Comparison of ENCODE assay signal across 8 cellular contexts in genomic region chr2:71131387-71132166, GRCh38. TPM values are rescaled to one million over a fixed set of nuclear protein-coding genes. Genes with fewer than 3 reads are reported as not detected.
DNase-seq lines count a peak whose midpoint lies in the region; ATAC-seq, FAIRE-seq and TF ChIP-seq lines count a peak whose summit lies in the region.
"Not testable (repeated sequence)": the region's sequence is repeated elsewhere in the genome, so short reads cannot be mapped to it uniquely, and the experiment has no call there.

No MANE protein-coding gene starts in this region.

- H3K9ac ChIP-seq in BLaER1 (peak overlapping the region; percentile 90), mammary epithelial cell (ENCODE audit: insufficient read depth, low read length) (peak overlapping the region; percentile 80), HepG2 (ENCODE audit: insufficient read depth, low read depth, low read length) (peak overlapping the region; percentile 99)

- DNase-seq in PC-9; mammary epithelial cell; fibroblast of the aortic adventitia (ENCODE audit: low read depth); pancreas: not testable (repeated sequence)
- peak; percentile 80 for DNase-seq in HepG2 (ENCODE audit: low spot score)

- intact Hi-C loops in PC-9 (cut with micrococcal nuclease; ENCODE audit: unreplicated experiment) (loop anchor here (2.0 kb wide), 1 partner anchor 109 kb away; no protein-coding TSS in a partner anchor), mammary epithelial cell (cut with micrococcal nuclease) (loop anchor here (2.0 to 10.0 kb wide), 2 partner anchors 199 to 837 kb away; partner anchors contain the start of genes SNRPG and ZNF638)
- intact Hi-C loops in HepG2 (cut with micrococcal nuclease; ENCODE audit: unreplicated experiment); pancreas (cut with DNase I): not testable (repeated sequence)

- FAIRE-seq in HepG2 (lab: Jason Lieb, UNC) = peak; percentile 60
- FAIRE-seq in pancreas (lab: Jason Lieb, UNC) = not testable (repeated sequence)

- H3K36me3 ChIP-seq in BLaER1 = peaks cover 40% of the 10 kb centered on the region
- peaks cover 31 to 33% of the 10 kb centered on the region in 2 experiments for H3K36me3 ChIP-seq in HEK293 (ENCODE audit: control insufficient read depth in 2 of 2, insufficient read depth in 1 of 2, low read length in 2 of 2)
- H3K36me3 ChIP-seq in PC-9 (ENCODE audit: low read depth) = peaks cover 13% of the 10 kb centered on the region
- peaks cover 11% of the 10 kb centered on the region for H3K36me3 ChIP-seq in mammary epithelial cell (ENCODE audit: insufficient read depth, low read length)
- H3K36me3 ChIP-seq in HepG2 (replicated peaks in 1 of 2; ENCODE audit: control insufficient read depth in 1 of 2, insufficient read depth in 2 of 2, low read length in 2 of 2) = peaks cover 11 to 32% of the 10 kb centered on the region in 2 experiments
- H3K36me3 ChIP-seq in pancreas = peaks cover 0 to 16% (median 8%) of the 10 kb centered on the region in 3 donors
- H3K36me3 ChIP-seq in thymus (ENCODE audit: control insufficient read depth, insufficient read depth) = peaks cover 18% of the 10 kb centered on the region

- not testable (repeated sequence) for H3K9me2 ChIP-seq in PC-9 (ENCODE audit: insufficient read depth)

- not testable (repeated sequence) for H3K27me3 ChIP-seq in BLaER1; PC-9 (ENCODE audit: insufficient read depth, low read depth); mammary epithelial cell (ENCODE audit: insufficient read depth, low read length); HepG2 (ENCODE audit: control insufficient read depth in 1 of 2, insufficient read depth in 2 of 2, low read length in 2 of 2); pancreas; thymus (ENCODE audit: control insufficient read depth, insufficient read depth)

- H3K4me2 ChIP-seq in BLaER1 = peak overlapping the region; percentile 94
- H3K4me2 ChIP-seq in PC-9 = peak overlapping the region; percentile 99
- peak overlapping the region; percentile 87 for H3K4me2 ChIP-seq in mammary epithelial cell (ENCODE audit: insufficient read depth, low read depth, low read length)
- H3K4me2 ChIP-seq in HepG2 (ENCODE audit: low read depth, low read length) = peak overlapping the region; percentile 96

- WGBS in mammary epithelial cell (ENCODE audit: low coverage, missing lambda C conversion rate) = 23% methylated on average over 7 of the region's 7 CpGs
- WGBS in HepG2 (ENCODE audit: low lambda C conversion rate) = 1% methylated on average over 7 of the region's 7 CpGs
- 16 to 20% methylated on average over 7 of the region's 7 CpGs for WGBS in pancreas, 2 donors
- 83% methylated on average over 7 of the region's 7 CpGs for WGBS in thymus

- in situ Hi-C loops in mammary epithelial cell (cut with MboI; ENCODE audit: low sequenced_read_pairs in 2 of 2); HepG2 (cut with HindIII; ENCODE audit: extremely low pct_ligation_motif_present, low pct_unique_long_range_greater_than_20kb): not testable (repeated sequence)

- peak overlapping the region; percentile 87; the same call in 1 of the 2 replicates for H2AFZ ChIP-seq in PC-9
- not testable (repeated sequence) for H2AFZ ChIP-seq in mammary epithelial cell (ENCODE audit: low read depth, low read length); HepG2 (ENCODE audit: low read length)

- TF ChIP-seq EP300 in HepG2 (IDR thresholded peaks at IDR 0.05; ENCODE audit: low read depth in 2 of 2, low read length in 2 of 2) (peak in 1 of 2 experiments; percentile 81; a peak in 2 of 4 replicates), HepG2 (CRISPR knock-in tag; IDR thresholded peaks at IDR 0.05; ENCODE audit: borderline replicate concordance) (peak; percentile 38; the same call in 1 of the 2 replicates)

- not testable (repeated sequence) for TF ChIP-seq RAD21 in HepG2 (CRISPR knock-in tag; IDR thresholded peaks at IDR 0.05)

- TF ChIP-seq CTCF in HEK293 (tag by site-specific recombination; IDR thresholded peaks at IDR 0.05); PC-9 (conservative IDR thresholded peaks at IDR 0.05); mammary epithelial cell (conservative IDR thresholded peaks at IDR 0.05 in 1 of 2, IDR thresholded peaks at IDR 0.05 in 1 of 2; ENCODE audit: extremely low read depth in 1 of 2, insufficient read depth in 1 of 2, low read depth in 1 of 2, low read length in 2 of 2); fibroblast of the aortic adventitia (IDR thresholded peaks at IDR 0.05; ENCODE audit: insufficient read depth, low read length); HepG2 (CRISPR knock-in tag; IDR thresholded peaks at IDR 0.05); pancreas (IDR thresholded peaks at IDR 0.05): not testable (repeated sequence)

- H3K4me3 ChIP-seq in BLaER1 (peak overlapping the region; percentile 84), HEK293 (ENCODE audit: low read depth, low read length) (peak overlapping the region; percentile 90), PC-9 (peak overlapping the region; percentile 88), mammary epithelial cell (replicated peaks in 1 of 3; ENCODE audit: insufficient read depth in 1 of 3, low read depth in 2 of 3, low read length in 3 of 3) (peak overlapping the region; percentile 91 to 98 (median 91)), fibroblast of the aortic adventitia (ENCODE audit: low read depth, low read length) (peak overlapping the region; percentile 96), HepG2 (replicated peaks in 1 of 3; ENCODE audit: insufficient read depth in 1 of 3, low read depth in 2 of 3, low read length in 3 of 3) (peak overlapping the region; percentile 82 to 94 (median 86)), pancreas (peak overlapping the region in 3 of 4 donors; percentile 58 to 92 (median 90)), thymus (ENCODE audit: low read length) (peak overlapping the region; percentile 92)

- H3K79me2 ChIP-seq in PC-9 (ENCODE audit: low read depth) (peaks cover 56% of the 10 kb centered on the region), mammary epithelial cell (ENCODE audit: insufficient read depth, low read length) (peaks cover 56% of the 10 kb centered on the region), HepG2 (ENCODE audit: insufficient read depth, low read length) (peaks cover 82% of the 10 kb centered on the region)

- POLR2A ChIA-PET in HEK293 (lab: Yijun Ruan, JAX) = interaction anchor here (1.3 kb wide), 1 partner anchor 63 kb away, joined by 6 read pairs; the partner anchor contains the start of gene NAGK
- POLR2A ChIA-PET in PC-9 (lab: Charles Lee; ENCODE audit: unreplicated experiment) = not testable (repeated sequence)
- POLR2A ChIA-PET in HepG2 (lab: Yijun Ruan, JAX) = interaction anchor here (0.8 to 4.1 kb wide), 11 partner anchors 8 to 200 kb away, joined by 3 to 36 read pairs (median 4); partner anchors contain the start of genes NAGK and ZNF638

- H4K20me1 ChIP-seq in BLaER1 (peaks cover 25% of the 10 kb centered on the region), HepG2 (ENCODE audit: insufficient read depth, low read length) (peaks cover 13% of the 10 kb centered on the region)
- H4K20me1 ChIP-seq in PC-9 (ENCODE audit: insufficient read depth); mammary epithelial cell (ENCODE audit: insufficient read depth, low read length): not testable (repeated sequence)

- dilution Hi-C loops in mammary epithelial cell (cut with HindIII; ENCODE audit: low sequenced_read_pairs) = not testable (repeated sequence)

- TF ChIP-seq POLR2A in HepG2 (IDR thresholded peaks at IDR 0.05; ENCODE audit: insufficient read depth in 1 of 2, low read depth in 2 of 2, low read length in 2 of 2) = peak; percentile 62 to 69

- not testable (repeated sequence) for BruUV-seq in PC-9 (replicated peaks; lab: Mats Ljungman, UMichigan); mammary epithelial cell (replicated peaks; lab: Mats Ljungman, UMichigan); HepG2 (replicated peaks; lab: Mats Ljungman, UMichigan)

- H3K4me1 ChIP-seq in BLaER1 (peaks cover 37% of the 10 kb centered on the region), PC-9 (replicated peaks; ENCODE audit: insufficient read depth) (peaks cover 40% of the 10 kb centered on the region), HepG2 (ENCODE audit: insufficient read depth, low read length) (peaks cover 68% of the 10 kb centered on the region), pancreas (peaks cover 8 to 32% (median 11%) of the 10 kb centered on the region in 3 donors)
- H3K4me1 ChIP-seq in HEK293 (ENCODE audit: control insufficient read depth, insufficient read depth, low read length); mammary epithelial cell (ENCODE audit: insufficient read depth, low read length); thymus (ENCODE audit: control insufficient read depth, insufficient read depth, low read length): not testable (repeated sequence)

- H3K9me3 ChIP-seq in BLaER1; HEK293 (ENCODE audit: control insufficient read depth, insufficient read depth, low read depth, low read length); PC-9 (ENCODE audit: insufficient read depth, low read depth); mammary epithelial cell (replicated peaks; ENCODE audit: insufficient read depth, low read length); HepG2 (ENCODE audit: low read length); pancreas; thymus (ENCODE audit: control insufficient read depth): not testable (repeated sequence)

- peaks cover 19% of the 10 kb centered on the region; the same call in 1 of the 2 replicates for H3F3A ChIP-seq in PC-9 (ENCODE audit: insufficient read depth, low read depth)

- ATAC-seq in HepG2 = peak; percentile 7
- not testable (repeated sequence) for ATAC-seq in pancreas

- CTCF ChIA-PET in HEK293 (lab: Yijun Ruan, JAX) = interaction anchor here (0.6 to 2.8 kb wide), 3 partner anchors 31 to 211 kb away, joined by 3 to 14 read pairs (median 5); no protein-coding TSS in a partner anchor
- CTCF ChIA-PET in PC-9 (lab: Charles Lee) = interaction anchor here (0.9 kb wide), 1 partner anchor 96 kb away, joined by 6 read pairs; the partner anchor contains the start of gene PAIP2B
- CTCF ChIA-PET in mammary epithelial cell (lab: Charles Lee; ENCODE audit: low non-redundant PET) = interaction anchor here (0.7 kb wide), 1 partner anchor 23 kb away, joined by 3 read pairs; no protein-coding TSS in a partner anchor
- CTCF ChIA-PET in HepG2 (lab: Yijun Ruan, JAX; ENCODE audit: low intra/inter-chr PET ratio, low total read pairs) = not testable (repeated sequence)

- H3K27ac ChIP-seq in BLaER1 (peak overlapping the region; percentile 87; the same call in 1 of the 2 replicates), mammary epithelial cell (ENCODE audit: insufficient read depth, low read depth, low read length) (peak overlapping the region; percentile 71), HepG2 (ENCODE audit: extremely low read length, insufficient read depth, low read length) (peak overlapping the region; percentile 96)
- H3K27ac ChIP-seq in HEK293 (ENCODE audit: extremely low read depth, low read depth, low read length); PC-9; pancreas; thymus (ENCODE audit: low read depth): not testable (repeated sequence)

RNA-seq across cellular contexts. Expression of gene MPHOSPH10, which starts 1.1 kb away (rescaled TPM):
- total RNA-seq in PC-9 (2021) (16.0 and 26.9 TPM in 2 replicates), mammary epithelial cell (10 to 100 TPM; 10.5 to 28.1 TPM), fibroblast of the aortic adventitia (ENCODE audit: low replicate concordance) (23.4 and 56.3 TPM in 2 replicates), HepG2 (2016; rRNA removed; fragmentation: Illumina TruSeq; extraction: Trizol) (137 and 201 TPM in 2 replicates), pancreas (10 to 100 TPM; 11.6 to 17.6 (median 14.4) TPM)
- polyA plus RNA-seq in mammary epithelial cell (9.2 TPM), HepG2 (2011; rRNA removed) (21.4 and 37.8 TPM in 2 replicates), pancreas (10 to 100 TPM; 14.5 to 22.5 TPM), thymus (42.2 TPM)
- 30.1 TPM for polyA minus RNA-seq in mammary epithelial cell
- total RNA-seq in HepG2 (2016; cell fraction: cytosol; rRNA removed; fragmentation: Illumina TruSeq; extraction: Trizol; ENCODE audit: low read depth) = 24.8 and 26.8 TPM in 2 replicates
- 141 and 201 TPM in 2 replicates for total RNA-seq in HepG2 (2016; cell fraction: insoluble cytoplasmic fraction; rRNA removed; fragmentation: Illumina TruSeq; extraction: Trizol)
- total RNA-seq in HepG2 (2016; cell fraction: membrane; rRNA removed; fragmentation: Illumina TruSeq; extraction: Trizol) = 59.1 and 67.5 TPM in 2 replicates
- total RNA-seq in HepG2 (2016; cell fraction: nucleus; rRNA removed; fragmentation: Illumina TruSeq; extraction: Trizol) = 97.8 and 104 TPM in 2 replicates
- 12.6 and 13.9 TPM in 2 replicates for polyA plus RNA-seq in HepG2 (2011; cell fraction: cytosol; rRNA removed)
- polyA plus RNA-seq in HepG2 (2011; cell fraction: nucleus; rRNA removed) = 27.5 and 27.6 TPM in 2 replicates
- polyA plus RNA-seq in HepG2 (2012) = 40.5 and 55.7 TPM in 2 replicates
- 11.5 and 12.0 TPM in 2 replicates for polyA plus RNA-seq in HepG2 (2016; cell fraction: cytosol; fragmentation: Illumina TruSeq; extraction: Trizol; ENCODE audit: low read depth)
- polyA plus RNA-seq in HepG2 (2016; cell fraction: insoluble cytoplasmic fraction; fragmentation: Illumina TruSeq; extraction: Trizol; ENCODE audit: low read depth) = 227 and 245 TPM in 2 replicates
- 34.6 and 35.3 TPM in 2 replicates for polyA plus RNA-seq in HepG2 (2016; cell fraction: membrane; fragmentation: Illumina TruSeq; extraction: Trizol; ENCODE audit: low read depth)
- polyA plus RNA-seq in HepG2 (2016; cell fraction: nucleus; fragmentation: Illumina TruSeq; extraction: Trizol; ENCODE audit: insufficient read depth, low read depth) = 171 and 172 TPM in 2 replicates
- 10.5 and 15.8 TPM in 2 replicates for polyA minus RNA-seq in HepG2 (2011; rRNA and poly(A)+ RNA removed; ENCODE audit: low replicate concordance)
- 21.2 and 26.5 TPM in 2 replicates for polyA minus RNA-seq in HepG2 (2011; cell fraction: cytosol; rRNA and poly(A)+ RNA removed)
- polyA minus RNA-seq in HepG2 (2011; cell fraction: nucleus; rRNA and poly(A)+ RNA removed) = 78.7 and 82.7 TPM in 2 replicates

RNA-seq across cellular contexts. Expression of gene MCEE, which starts 1.5 kb away (rescaled TPM):
- total RNA-seq in PC-9 (2021) = 12.5 and 15.8 TPM in 2 replicates
- total RNA-seq in mammary epithelial cell = 1 to 10 TPM; 7.0 to 9.3 TPM
- polyA plus RNA-seq in mammary epithelial cell = 4.6 TPM
- polyA minus RNA-seq in mammary epithelial cell = 28.9 TPM
- total RNA-seq in fibroblast of the aortic adventitia (ENCODE audit: low replicate concordance) = 8.0 and 18.8 TPM in 2 replicates
- total RNA-seq in HepG2 (2016; rRNA removed; fragmentation: Illumina TruSeq; extraction: Trizol) = 56.1 and 66.9 TPM in 2 replicates
- total RNA-seq in HepG2 (2016; cell fraction: cytosol; rRNA removed; fragmentation: Illumina TruSeq; extraction: Trizol; ENCODE audit: low read depth) = 22.7 and 26.1 TPM in 2 replicates
- 61.5 and 66.5 TPM in 2 replicates for total RNA-seq in HepG2 (2016; cell fraction: insoluble cytoplasmic fraction; rRNA removed; fragmentation: Illumina TruSeq; extraction: Trizol)
- 35.2 and 36.9 TPM in 2 replicates for total RNA-seq in HepG2 (2016; cell fraction: membrane; rRNA removed; fragmentation: Illumina TruSeq; extraction: Trizol)
- total RNA-seq in HepG2 (2016; cell fraction: nucleus; rRNA removed; fragmentation: Illumina TruSeq; extraction: Trizol) = 77.4 and 90.5 TPM in 2 replicates
- 23.5 and 32.0 TPM in 2 replicates for polyA plus RNA-seq in HepG2 (2011; rRNA removed)
- polyA plus RNA-seq in HepG2 (2011; cell fraction: cytosol; rRNA removed) = 15.9 and 19.6 TPM in 2 replicates
- 35.0 and 56.3 TPM in 2 replicates for polyA plus RNA-seq in HepG2 (2011; cell fraction: nucleus; rRNA removed)
- polyA plus RNA-seq in HepG2 (2012) = 27.8 and 41.9 TPM in 2 replicates
- polyA plus RNA-seq in HepG2 (2016; cell fraction: cytosol; fragmentation: Illumina TruSeq; extraction: Trizol; ENCODE audit: low read depth) = 23.8 and 24.1 TPM in 2 replicates
- 52.5 and 59.2 TPM in 2 replicates for polyA plus RNA-seq in HepG2 (2016; cell fraction: insoluble cytoplasmic fraction; fragmentation: Illumina TruSeq; extraction: Trizol; ENCODE audit: low read depth)
- 25.0 and 27.3 TPM in 2 replicates for polyA plus RNA-seq in HepG2 (2016; cell fraction: membrane; fragmentation: Illumina TruSeq; extraction: Trizol; ENCODE audit: low read depth)
- polyA plus RNA-seq in HepG2 (2016; cell fraction: nucleus; fragmentation: Illumina TruSeq; extraction: Trizol; ENCODE audit: insufficient read depth, low read depth) = 106 and 118 TPM in 2 replicates
- 8.4 and 24.6 TPM in 2 replicates for polyA minus RNA-seq in HepG2 (2011; rRNA and poly(A)+ RNA removed; ENCODE audit: low replicate concordance)
- polyA minus RNA-seq in HepG2 (2011; cell fraction: cytosol; rRNA and poly(A)+ RNA removed) = 7.8 and 11.8 TPM in 2 replicates
- polyA minus RNA-seq in HepG2 (2011; cell fraction: nucleus; rRNA and poly(A)+ RNA removed) = 42.6 and 78.7 TPM in 2 replicates
- total RNA-seq in pancreas = 10 to 100 TPM; 15.0 to 18.8 (median 15.6) TPM
- 10 to 100 TPM; 17.4 to 28.5 TPM for polyA plus RNA-seq in pancreas
- 28.9 TPM for polyA plus RNA-seq in thymus
